Comparison of ENCODE assay signal across 2 cellular contexts in the genomic region with DNA sequence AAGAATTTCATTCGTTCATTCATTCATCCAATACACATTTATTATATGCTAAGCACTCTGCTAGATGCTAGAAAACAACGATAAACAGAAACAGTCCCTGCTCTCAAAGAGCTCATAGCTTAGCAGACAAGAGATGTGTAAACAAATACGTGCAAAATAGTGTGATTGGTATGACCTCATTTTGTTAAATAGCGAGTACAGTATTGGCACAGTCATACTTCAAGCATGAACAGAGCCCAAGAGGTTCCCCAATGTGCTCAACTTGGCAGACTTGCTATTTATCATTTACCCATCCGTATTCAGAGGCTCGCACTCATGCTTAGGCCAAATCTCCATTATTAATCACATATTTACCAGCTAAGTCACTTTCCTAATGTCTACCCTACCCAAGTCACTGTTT. TPM values are rescaled to one million over a fixed set of nuclear protein-coding genes. Genes with fewer than 3 reads are reported as not detected.
"Had no signal": no experiment of that assay in that cellular context is flagged by ENCODE, and none has a peak within 500 bp of the region (broad histone marks: within the 10 kb centered on the region; RNA-seq: fewer than 3 reads in every experiment).

No MANE protein-coding gene starts in this region.

RNA-seq across cellular contexts. Expression of gene FAM72D, which starts 24.2 kb away (rescaled TPM):
- total RNA-seq: psoas muscle, right atrium auricular region had no signal
